Comparison of ENCODE assay signal across 9 cellular contexts in the genomic region with DNA sequence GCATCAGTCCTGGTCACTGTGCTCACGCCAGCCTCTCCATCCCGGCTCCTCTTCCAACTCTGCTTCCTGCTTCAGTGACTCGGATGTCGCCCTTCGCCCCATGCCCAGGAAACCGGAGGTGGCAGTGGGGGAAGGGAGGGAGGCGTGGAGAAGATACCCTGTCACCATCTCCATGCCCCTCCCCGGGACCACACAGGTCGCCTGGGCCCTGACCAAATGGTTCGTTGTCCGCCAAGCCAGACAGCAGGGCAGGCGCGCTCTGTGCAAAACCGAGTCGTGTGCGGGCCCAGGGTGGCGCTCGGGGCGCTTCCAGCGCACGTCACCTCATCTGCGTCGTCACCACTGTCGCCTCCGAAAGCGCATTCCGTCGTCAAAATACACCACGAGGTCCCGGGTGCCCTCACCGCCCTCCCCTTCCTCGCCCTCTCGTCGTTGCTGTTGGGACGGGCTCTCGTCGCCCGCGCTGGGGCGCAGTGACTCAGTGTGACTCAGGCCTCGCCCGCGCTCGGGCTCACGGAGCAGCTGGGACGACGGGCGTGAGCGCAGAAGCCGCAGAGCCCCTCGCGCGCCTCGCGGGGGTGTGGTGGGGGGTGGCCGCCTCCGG. TPM values are rescaled to one million over a fixed set of nuclear protein-coding genes. Genes with fewer than 3 reads are reported as not detected.
DNase-seq lines count a peak whose midpoint lies in the region; ATAC-seq and TF ChIP-seq lines count a peak whose summit lies in the region.
"Had no signal": no experiment of that assay in that cellular context is flagged by ENCODE, and none has a peak within 500 bp of the region (broad histone marks: within the 10 kb centered on the region; RNA-seq: fewer than 3 reads in every experiment).

No MANE protein-coding gene starts in this region.

- DNase-seq in Daoy (ENCODE audit: low read depth) (peak; percentile 72), Peyer's patch (peak in 2 of 3 donors; percentile 84 to 86), head of caudate nucleus (peak; percentile 52 to 94 (median 81)), psoas muscle (peak; percentile 78 to 81), tibial artery (peak in 1 of 2 donors; percentile 45), NCI-H446 treated with DMSO at 0.1 percent for 48 hours (lab: John Stamatoyannopoulos, UW) (no peak)
- DNase-seq in activated naive CD4-positive, alpha-beta T cell (lab: John Stamatoyannopoulos, UW), result peak; percentile 40 to 62 (median 53)

- ATAC-seq in psoas muscle (peak; percentile 94 to 95 (median 95)), HG02759 (IDR thresholded peaks at IDR 0.05; ENCODE audit: unreplicated experiment) (no peak)

- peak overlapping the region; percentile 22 to 65 (median 48) for H3K4me3 ChIP-seq in Peyer's patch
- peak overlapping the region; percentile 58 for H3K4me3 ChIP-seq in psoas muscle
- H3K4me3 ChIP-seq in tibial artery, result peak overlapping the region; percentile 23 to 25

- H3K9me3 ChIP-seq in Peyer's patch, result no peaks in the 10 kb centered on the region
- no peaks in the 10 kb centered on the region for H3K9me3 ChIP-seq in psoas muscle
- H3K9me3 ChIP-seq in tibial artery, result peaks cover 0 to 2% (median 0%) of the 10 kb centered on the region in 3 donors

- H3K36me3 ChIP-seq in Peyer's patch (no peaks in the 10 kb centered on the region), psoas muscle (ENCODE audit: insufficient read depth in 1 of 2, low read depth in 1 of 2) (no peaks in the 10 kb centered on the region), tibial artery (no peaks in the 10 kb centered on the region)

- TF ChIP-seq CTCF in Peyer's patch (IDR thresholded peaks at IDR 0.05) (no peak), psoas muscle (IDR thresholded peaks at IDR 0.05) (no peak), tibial artery (IDR thresholded peaks at IDR 0.05) (no peak)

- intact Hi-C loops in head of caudate nucleus (cut with DNase I), result no loop called here
- intact Hi-C loops in psoas muscle (cut with DNase I), result no loop called here
- intact Hi-C loops in tibial artery (cut with DNase I; ENCODE audit: low total_unique reads), result no loop called here

- peak overlapping the region in 3 of 4 donors; percentile 42 to 91 (median 72) for H3K27ac ChIP-seq in Peyer's patch
- no peak overlapping the region for H3K27ac ChIP-seq in psoas muscle
- H3K27ac ChIP-seq in tibial artery, result no peak overlapping the region

- peak; percentile 49 to 68 for TF ChIP-seq POLR2A in Peyer's patch (IDR thresholded peaks at IDR 0.05)

- WGBS in psoas muscle, 3 donors, result 1 to 3% (median 2%) methylated on average over 54 to 57 of the region's 57 CpGs

- H3K27me3 ChIP-seq in Peyer's patch (no peaks in the 10 kb centered on the region), psoas muscle (ENCODE audit: insufficient read depth in 3 of 3, low read length in 2 of 3) (peaks cover 0 to 26% (median 11%) of the 10 kb centered on the region in 3 donors), tibial artery (peaks cover 0 to 21% of the 10 kb centered on the region in 2 donors)

- H3K4me1 ChIP-seq in Peyer's patch (peaks cover 0 to 23% (median 12%) of the 10 kb centered on the region in 4 donors), psoas muscle (no peaks in the 10 kb centered on the region), tibial artery (peaks cover 0 to 15% (median 8%) of the 10 kb centered on the region in 4 donors)

RNA-seq across cellular contexts. Expression of a gene that starts 39.2 kb away (rescaled TPM):
- total RNA-seq in Daoy (2014; rRNA removed; shearing (Covaris generic)), result 3.4 TPM in 2 replicates
- total RNA-seq in Peyer's patch (10 to 100 TPM in 2 of 4 donors, 1 to 10 TPM in 2; 4.1 to 16.9 (median 10.7) TPM), psoas muscle (10 to 100 TPM; 10.2 to 15.3 (median 12.4) TPM)
- 1 to 10 TPM; 2.2 to 9.0 (median 4.6) TPM for polyA plus RNA-seq in psoas muscle

RNA-seq across cellular contexts. Expression of a gene that starts 56.4 kb away (rescaled TPM):
- not detected in 2 replicates for total RNA-seq in Daoy (2014; rRNA removed; shearing (Covaris generic))
- total RNA-seq in Peyer's patch (under 1 TPM in 2 of 4 donors, not detected in 2; 0.53 to 0.67 TPM), psoas muscle (not detected)
- polyA plus RNA-seq in psoas muscle, result under 1 TPM in 1 of 3 donors, not detected in 2; 0.03 TPM
- polyA plus RNA-seq: IgD-negative memory B cell had no signal

Comparison
In these comparisons a context has a peak if more than half of its experiments do, and no peak if none do; other contexts are left out.
1. H3K27ac ChIP-seq: peak in Peyer's patch (3 of 4); none in psoas muscle (single experiment) and tibial artery (0 of 2).
2. Peak in every context shown above with its lines, with median percentiles within 50 percentile points of each other: H3K4me3 ChIP-seq.